In genomic region chr3:134496481-134497071, GRCh38 we compare ENCODE assay signal across 19 cellular contexts. TPM values are rescaled to one million over a fixed set of nuclear protein-coding genes. Genes with fewer than 3 reads are reported as not detected.
A peak's percentile ranks its signal among the peaks of the same experiment; 100 is the strongest.
DNase-seq lines count a peak whose midpoint lies in the region; ATAC-seq and TF ChIP-seq lines count a peak whose summit lies in the region.
"Had no signal": no experiment of that assay in that cellular context is flagged by ENCODE, and none has a peak within 500 bp of the region (broad histone marks: within the 10 kb centered on the region; RNA-seq: fewer than 3 reads in every experiment).

No MANE protein-coding gene starts in this region.

- DNase-seq in A172 (ENCODE audit: low spot score): peak; percentile 46
- peak; percentile 96 for DNase-seq in SK-N-DZ (ENCODE audit: low spot score)
- DNase-seq in glutamatergic neuron: no peak
- no peak for DNase-seq in stimulated activated naive CD4-positive, alpha-beta T cell (lab: John Stamatoyannopoulos, UW)
- DNase-seq in SKM-1 treated with dmso at 0.1 percent for 144 hours (lab: John Stamatoyannopoulos, UW; ENCODE audit: unreplicated experiment): no peak
- DNase-seq: activated CD8-positive, alpha-beta memory T cell treated with anti-CD3 and anti-CD28 coated beads, Interleukin-2, amount 50 U/mL, for 4 hours; caudate nucleus; effector memory CD4-positive, alpha-beta T cell; HFFc6; KG1; NCI-H187 treated with DMSO at 0.1 percent for 48 hours; NCI-H510A; spleen; SW 1271 had no signal

- H3K4me1 Mint-ChIP-seq in glutamatergic neuron (ENCODE audit: low read depth, unreplicated experiment): peaks cover 8% of the 10 kb centered on the region

- no peak overlapping the region for H3K4me3 Mint-ChIP-seq in glutamatergic neuron (ENCODE audit: unreplicated experiment)
- H3K4me3 Mint-ChIP-seq: activated naive CD8-positive, alpha-beta T cell; HFFc6 had no signal

- H3K27me3 Mint-ChIP-seq in glutamatergic neuron (ENCODE audit: unreplicated experiment): peaks cover 2% of the 10 kb centered on the region
- H3K27me3 Mint-ChIP-seq: activated naive CD8-positive, alpha-beta T cell had no signal

- no peak for TF ChIP-seq CTCF in glutamatergic neuron (IDR thresholded peaks at IDR 0.05; ENCODE audit: partially characterized antibody, unreplicated experiment)

- H3K36me3 Mint-ChIP-seq in glutamatergic neuron (ENCODE audit: unreplicated experiment): peaks cover 6% of the 10 kb centered on the region

- peaks cover 4% of the 10 kb centered on the region for H3K9me3 Mint-ChIP-seq in glutamatergic neuron (ENCODE audit: unreplicated experiment)
- H3K9me3 Mint-ChIP-seq: HFFc6 had no signal

- ATAC-seq in HG02610 (IDR thresholded peaks at IDR 0.05; ENCODE audit: unreplicated experiment) (peak; percentile 47), GM18511 (IDR thresholded peaks at IDR 0.05; ENCODE audit: unreplicated experiment) (no peak), HG02973 (IDR thresholded peaks at IDR 0.05; ENCODE audit: unreplicated experiment) (no peak)
- ATAC-seq: left lobe of liver had no signal

- peak overlapping the region; percentile 74 for H3K27ac Mint-ChIP-seq in glutamatergic neuron (ENCODE audit: unreplicated experiment)
- H3K27ac Mint-ChIP-seq: activated naive CD8-positive, alpha-beta T cell; HFFc6 had no signal

RNA-seq across cellular contexts. Expression of gene CEP63, which starts 10.7 kb away (rescaled TPM):
- total RNA-seq in A172 (2014; rRNA removed; shearing (Covaris generic)): 26.2 and 27.8 TPM in 2 replicates
- 19.1 and 20.7 TPM in 2 replicates for polyA plus RNA-seq in SK-N-DZ (2014; cell fraction: cytosol; rRNA removed)
- 11.1 and 14.9 TPM in 2 replicates for polyA plus RNA-seq in SK-N-DZ (2014; cell fraction: nucleus; rRNA removed)
- 37.8 TPM for total RNA-seq in glutamatergic neuron (ENCODE audit: unreplicated experiment)

RNA-seq across cellular contexts. Expression of gene ANAPC13, which starts 10.8 kb away (rescaled TPM):
- 123 and 171 TPM in 2 replicates for total RNA-seq in A172 (2014; rRNA removed; shearing (Covaris generic))
- polyA plus RNA-seq in SK-N-DZ (2014; cell fraction: cytosol; rRNA removed): 143 and 145 TPM in 2 replicates
- 79.6 and 81.3 TPM in 2 replicates for polyA plus RNA-seq in SK-N-DZ (2014; cell fraction: nucleus; rRNA removed)
- 70.0 TPM for total RNA-seq in glutamatergic neuron (ENCODE audit: unreplicated experiment)

Comparison
In these comparisons a context has a peak if more than half of its experiments do, and no peak if none do; other contexts are left out.
1. DNase-seq: peak in A172 (single experiment) and SK-N-DZ (single experiment); none in glutamatergic neuron (single experiment), stimulated activated naive CD4-positive, alpha-beta T cell (0 of 6) and SKM-1 treated with dmso at 0.1 percent for 144 hours (single experiment).